ENCODE assay signal across 1 cellular context in the genomic region with DNA sequence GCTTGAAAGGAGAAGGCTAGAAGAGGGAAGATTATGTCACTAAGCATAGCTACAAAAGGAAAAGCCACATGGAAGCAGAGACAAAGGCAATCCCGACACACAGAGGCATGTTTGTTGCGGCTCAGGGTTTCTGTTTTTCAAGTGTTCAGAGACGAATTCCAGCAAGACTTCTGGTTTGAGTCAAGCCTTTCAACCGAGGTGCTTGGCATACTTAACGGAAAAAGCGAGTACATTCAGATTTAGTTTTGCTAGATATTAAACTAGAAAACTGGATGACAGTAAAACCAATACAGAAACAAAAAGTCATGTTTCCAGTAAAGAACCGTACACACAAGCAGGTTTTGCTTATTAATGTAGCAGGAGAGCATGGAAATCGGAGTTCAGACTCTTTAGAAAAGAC.
TF ChIP-seq lines count a peak whose summit lies in the region.

No MANE protein-coding gene starts in this region.

TF ChIP-seq in SK-N-SH, 30 proteins besides CTCF, POLR2A, EP300 and RAD21 (continued from another document):
- no peak for TF ChIP-seq SMC3 (IDR thresholded peaks at IDR 0.05; ENCODE audit: low read depth, low read length)
